8 cellular contexts compared by ENCODE assay signal in genomic region chr17:29141484-29141835, GRCh38. TPM values are rescaled to one million over a fixed set of nuclear protein-coding genes. Genes with fewer than 3 reads are reported as not detected.
A peak's percentile ranks its signal among the peaks of the same experiment; 100 is the strongest.
DNase-seq lines count a peak whose midpoint lies in the region; ATAC-seq and TF ChIP-seq lines count a peak whose summit lies in the region.
"Had no signal": no experiment of that assay in that cellular context is flagged by ENCODE, and none has a peak within 500 bp of the region (broad histone marks: within the 10 kb centered on the region; RNA-seq: fewer than 3 reads in every experiment).

No MANE protein-coding gene starts in this region.

- WGBS in spleen, 5 donors, result 20 to 32% (median 24%) methylated on average over 4 to 5 of the region's 5 CpGs
- 68 to 70% methylated on average over 5 of the region's 5 CpGs for WGBS in aorta, 2 donors

- H3K4me1 ChIP-seq in Peyer's patch (peaks cover 0 to 61% (median 11%) of the 10 kb centered on the region in 4 donors), fibroblast of lung (ENCODE audit: control insufficient read depth, extremely low read depth, insufficient read depth, low read length) (peaks cover 34% of the 10 kb centered on the region), spleen (peaks cover 40 to 100% (median 90%) of the 10 kb centered on the region in 6 donors), aorta (ENCODE audit: control insufficient read depth in 1 of 2, insufficient read depth in 2 of 2, low read length in 2 of 2) (no peaks in the 10 kb centered on the region)

- ATAC-seq in HG03378 (IDR thresholded peaks at IDR 0.05; ENCODE audit: unreplicated experiment), result no peak
- ATAC-seq in aorta (ENCODE audit: low FRiP score), result no peak

- TF ChIP-seq POLR2A in Peyer's patch (IDR thresholded peaks at IDR 0.05), result no peak
- no peak for TF ChIP-seq POLR2A in spleen (IDR thresholded peaks at IDR 0.05)

- H3K4me2 ChIP-seq in fibroblast of lung (ENCODE audit: extremely low read depth, insufficient read depth, low read length), result peak overlapping the region; percentile 60

- no peaks in the 10 kb centered on the region for H4K20me1 ChIP-seq in fibroblast of lung (ENCODE audit: control insufficient read depth, extremely low read depth, insufficient read depth, low read length)

- H3K27ac ChIP-seq in Peyer's patch (peak overlapping the region; percentile 60 to 91 (median 74)), fibroblast of lung (ENCODE audit: insufficient read depth, low read length) (no peak overlapping the region), spleen (peak overlapping the region; percentile 76 to 95 (median 88)), aorta (ENCODE audit: low read depth in 1 of 2, low read length in 2 of 2) (peak overlapping the region in 1 of 2 donors; percentile 49)

- H2AFZ ChIP-seq in fibroblast of lung (ENCODE audit: low read length), result no peak overlapping the region

- intact Hi-C loops in spleen (cut with DNase I; ENCODE audit: low total_unique reads), result loop anchor here (10.0 kb wide), 1 partner anchor 153 kb away; the partner anchor contains the start of gene NUFIP2
- intact Hi-C loops in aorta (cut with DNase I), result no loop called here

- H3K9me3 ChIP-seq in Peyer's patch, result no peaks in the 10 kb centered on the region
- no peaks in the 10 kb centered on the region for H3K9me3 ChIP-seq in fibroblast of lung (ENCODE audit: control insufficient read depth, insufficient read depth, low read depth, low read length)
- H3K9me3 ChIP-seq in spleen, result no peaks in the 10 kb centered on the region
- no peaks in the 10 kb centered on the region for H3K9me3 ChIP-seq in aorta (ENCODE audit: control insufficient read depth, low read length)

- TF ChIP-seq CTCF in GM12865 (IDR thresholded peaks at IDR 0.05; ENCODE audit: insufficient read depth, low read depth, low read length, missing control alignments), result no peak
- TF ChIP-seq CTCF in Peyer's patch (IDR thresholded peaks at IDR 0.05), result no peak
- TF ChIP-seq CTCF in fibroblast of lung (conservative IDR thresholded peaks at IDR 0.05 in 1 of 2, IDR thresholded peaks at IDR 0.05 in 1 of 2; ENCODE audit: low read depth in 1 of 2, low read length in 2 of 2), result no peak
- TF ChIP-seq CTCF in spleen (IDR thresholded peaks at IDR 0.05 in 8 of 11, conservative IDR thresholded peaks at IDR 0.05 in 3 of 11), result no peak

- H3K27me3 ChIP-seq in Peyer's patch (no peaks in the 10 kb centered on the region), fibroblast of lung (ENCODE audit: control insufficient read depth, insufficient read depth, low read length) (no peaks in the 10 kb centered on the region), spleen (replicated peaks in 1 of 7) (peaks cover 0 to 19% (median 0%) of the 10 kb centered on the region in 7 donors), aorta (ENCODE audit: control insufficient read depth in 1 of 2, insufficient read depth in 2 of 2, low read length in 1 of 2) (no peaks in the 10 kb centered on the region)

- peaks cover 13% of the 10 kb centered on the region for H3K79me2 ChIP-seq in fibroblast of lung (ENCODE audit: control insufficient read depth, insufficient read depth, low read length)

- H3K4me3 ChIP-seq in GM12865 (ENCODE audit: low read depth, low read length), result peak overlapping the region; percentile 69
- peak overlapping the region in 2 of 4 donors; percentile 50 to 52 for H3K4me3 ChIP-seq in Peyer's patch
- no peak overlapping the region for H3K4me3 ChIP-seq in fibroblast of lung (replicated peaks in 1 of 4; ENCODE audit: control extremely low read depth in 1 of 4, insufficient read depth in 1 of 4, low read depth in 3 of 4, low read length in 4 of 4)
- H3K4me3 ChIP-seq in spleen, result peak overlapping the region in 5 of 8 donors; percentile 50 to 76 (median 54)
- H3K4me3 ChIP-seq in aorta (ENCODE audit: low read length in 2 of 2), result no peak overlapping the region

- H3K9ac ChIP-seq in fibroblast of lung (ENCODE audit: insufficient read depth, low read length), result no peak overlapping the region

- H3K36me3 ChIP-seq in Peyer's patch (peaks cover 0 to 3% (median 0%) of the 10 kb centered on the region in 3 donors), fibroblast of lung (ENCODE audit: control insufficient read depth, insufficient read depth, low read length) (no peaks in the 10 kb centered on the region), spleen (peaks cover 0 to 10% (median 2%) of the 10 kb centered on the region in 6 donors), aorta (ENCODE audit: control insufficient read depth in 1 of 2, insufficient read depth in 2 of 2, low read length in 1 of 2) (no peaks in the 10 kb centered on the region)

- DNase-seq in GM12865 (ENCODE audit: low read depth) (no peak), Peyer's patch (peak in 2 of 3 donors; percentile 22 to 27), fibroblast of lung (ENCODE audit: low read depth in 2 of 2) (no peak), spleen (no peak), aorta (no peak), NCI-H1694 treated with DMSO at 0.1 percent for 48 hours (lab: John Stamatoyannopoulos, UW) (no peak)
- DNase-seq: cortex of kidney had no signal

RNA-seq across cellular contexts. Expression of gene MYO18A, which starts 38.7 kb away (rescaled TPM):
- total RNA-seq in Peyer's patch (100 to 1,000 TPM; 104 to 359 (median 188) TPM), fibroblast of lung (50.3 and 133 TPM in 2 replicates), spleen (100 to 1,000 TPM in 2 of 7 donors, 10 to 100 TPM in 5; 57.6 to 114 (median 85.5) TPM), aorta (100 to 1,000 TPM; 102 to 116 TPM)
- polyA plus RNA-seq in fibroblast of lung (11.7 and 17.5 TPM in 2 replicates), spleen (10 to 100 TPM; 24.2 to 55.0 (median 44.5) TPM), aorta (100 to 1,000 TPM in 1 of 2 donors, 10 to 100 TPM in 1; 17.4 to 107 TPM)
- polyA plus RNA-seq in fibroblast of lung (2012), result 34.5 and 50.8 TPM in 2 replicates
- 70.6 and 134 TPM in 2 replicates for polyA minus RNA-seq in fibroblast of lung (ENCODE audit: low replicate concordance)

Comparison
In these comparisons a context has a peak if more than half of its experiments do, and no peak if none do; other contexts are left out.
1. DNase-seq: peak in Peyer's patch (2 of 3); none in GM12865 (single experiment), fibroblast of lung (0 of 2), spleen (single experiment), aorta (0 of 2) and NCI-H1694 treated with DMSO at 0.1 percent for 48 hours (single experiment).
2. H3K4me3 ChIP-seq: peak in GM12865 (single experiment) and spleen (5 of 8); none in fibroblast of lung (0 of 4) and aorta (0 of 2).